Comparison of ENCODE assay signal across 16 cellular contexts in the genomic region with DNA sequence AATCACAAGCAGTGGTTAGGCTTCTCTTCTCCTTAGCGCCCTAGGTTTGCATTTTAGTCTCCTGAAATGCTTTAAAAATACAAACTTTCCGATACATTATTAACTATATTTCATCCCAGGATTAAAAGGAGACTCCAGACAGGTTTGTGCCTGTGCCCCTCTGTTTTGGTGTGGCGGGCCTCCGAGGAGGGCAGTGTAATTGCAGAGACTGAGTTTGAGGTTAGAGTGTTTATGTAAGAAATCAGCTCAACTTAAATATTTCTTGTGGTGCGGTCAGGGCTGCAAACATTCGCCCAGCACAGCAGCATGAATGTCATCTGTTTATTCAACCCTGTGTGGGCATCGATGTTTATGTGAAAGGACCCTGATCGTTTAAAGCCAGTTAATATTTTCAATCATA.
"Had no signal": no experiment of that assay in that cellular context is flagged by ENCODE, and none has a peak within 500 bp of the region (broad histone marks: within the 10 kb centered on the region; RNA-seq: fewer than 3 reads in every experiment).

No MANE protein-coding gene starts in this region.

- DNase-seq: activated CD4-positive, alpha-beta memory T cell treated with anti-CD3 and anti-CD28 coated beads for 36 hours; activated CD4-positive, alpha-beta T cell treated with anti-CD3 and anti-CD28 coated beads for 36 hours; activated CD8-positive, alpha-beta memory T cell treated with anti-CD3 and anti-CD28 coated beads, Interleukin-2, amount 10 ng/mL, durations not matched to agents 7 days and 5 days; activated effector memory CD4-positive, alpha-beta T cell treated with Interleukin-2 at 50 U/mL for 16 hours; activated naive CD4-positive, alpha-beta T cell treated with anti-CD3 and anti-CD28 coated beads, Interleukin-2, amount 50 U/mL, for 16 hours; activated T-cell treated with anti-CD3 and anti-CD28 coated beads, Interleukin-2, amount 50 U/mL, for 24 hours; adrenal gland; left ventricle myocardium inferior; posterior cingulate gyrus; retina; stimulated activated CD4-positive, alpha-beta T cell treated with anti-CD3 and anti-CD28 coated beads, Interleukin-2, amount 100 ng/mL, for 48 hours had no signal

- H3K4me3 ChIP-seq: adrenal gland, left ventricle myocardium inferior had no signal

- H3K27ac ChIP-seq: adrenal gland, epithelial cell of prostate, left ventricle myocardium inferior had no signal

- H3K36me3 ChIP-seq: adrenal gland, left ventricle myocardium inferior had no signal

- H3K27me3 ChIP-seq: adrenal gland had no signal

- H3K27me3 Mint-ChIP-seq: brain had no signal

- H3K36me3 Mint-ChIP-seq: activated CD4-positive, alpha-beta memory T cell treated with anti-CD3 and anti-CD28 coated beads for 36 hours; activated CD8-positive, alpha-beta memory T cell treated with anti-CD3 and anti-CD28 coated beads, Interleukin-2, amount 10 ng/mL, durations not matched to agents 7 days and 5 days; brain; memory B cell; stimulated activated memory B cell treated with anti-CD40 and anti-IgM and Interleukin-4, amounts not matched to agents 10 μg/mL and 1 μg/mL and 100 μg/mL, for 72 hours had no signal

- ATAC-seq: activated CD4-positive, alpha-beta T cell treated with anti-CD3 and anti-CD28 coated beads for 36 hours; activated CD8-positive, alpha-beta memory T cell treated with anti-CD3 and anti-CD28 coated beads, Interleukin-2, amount 10 ng/mL, durations not matched to agents 7 days and 5 days; stimulated activated memory B cell treated with anti-CD40 and anti-IgM and Interleukin-4, amounts not matched to agents 10 μg/mL and 1 μg/mL and 100 μg/mL, for 72 hours had no signal

- H3K4me1 Mint-ChIP-seq: activated CD4-positive, alpha-beta T cell treated with anti-CD3 and anti-CD28 coated beads for 36 hours; activated CD8-positive, alpha-beta memory T cell treated with anti-CD3 and anti-CD28 coated beads, Interleukin-2, amount 10 ng/mL, durations not matched to agents 7 days and 5 days; memory B cell; stimulated activated memory B cell treated with anti-CD40 and anti-IgM and Interleukin-4, amounts not matched to agents 10 μg/mL and 1 μg/mL and 100 μg/mL, for 72 hours had no signal

- H3K4me1 ChIP-seq: adrenal gland, left ventricle myocardium inferior had no signal

- H3K27ac Mint-ChIP-seq: activated CD4-positive, alpha-beta memory T cell treated with anti-CD3 and anti-CD28 coated beads for 36 hours; activated CD4-positive, alpha-beta T cell treated with anti-CD3 and anti-CD28 coated beads for 36 hours; activated CD8-positive, alpha-beta memory T cell treated with anti-CD3 and anti-CD28 coated beads, Interleukin-2, amount 10 ng/mL, durations not matched to agents 7 days and 5 days; activated T-cell treated with anti-CD3 and anti-CD28 coated beads, Interleukin-2, amount 50 U/mL, for 24 hours; brain; memory B cell; stimulated activated memory B cell treated with anti-CD40 and anti-IgM and Interleukin-4, amounts not matched to agents 10 μg/mL and 1 μg/mL and 100 μg/mL, for 72 hours; T-helper 1 cell treated with Interleukin-12 subunit alpha and Interleukin-12 subunit beta and Interleukin-4 antibody, amounts not matched to agents 30 μg/mL and 1 μg/mL, for 36 hours had no signal

- H3K9me3 ChIP-seq: adrenal gland, left ventricle myocardium inferior had no signal

- H3K4me3 Mint-ChIP-seq: activated CD4-positive, alpha-beta memory T cell treated with anti-CD3 and anti-CD28 coated beads for 36 hours; activated CD4-positive, alpha-beta T cell treated with anti-CD3 and anti-CD28 coated beads for 36 hours; activated CD8-positive, alpha-beta memory T cell treated with anti-CD3 and anti-CD28 coated beads, Interleukin-2, amount 10 ng/mL, durations not matched to agents 7 days and 5 days; activated T-cell treated with anti-CD3 and anti-CD28 coated beads, Interleukin-2, amount 50 U/mL, for 24 hours; brain; memory B cell; stimulated activated memory B cell treated with anti-CD40 and anti-IgM and Interleukin-4, amounts not matched to agents 10 μg/mL and 1 μg/mL and 100 μg/mL, for 72 hours; T-helper 1 cell treated with Interleukin-12 subunit alpha and Interleukin-12 subunit beta and Interleukin-4 antibody, amounts not matched to agents 30 μg/mL and 1 μg/mL, for 36 hours had no signal

- H3K9me3 Mint-ChIP-seq: activated CD4-positive, alpha-beta memory T cell treated with anti-CD3 and anti-CD28 coated beads for 36 hours; activated T-cell treated with anti-CD3 and anti-CD28 coated beads, Interleukin-2, amount 50 U/mL, for 24 hours; brain; stimulated activated memory B cell treated with anti-CD40 and anti-IgM and Interleukin-4, amounts not matched to agents 10 μg/mL and 1 μg/mL and 100 μg/mL, for 72 hours; T-helper 1 cell treated with Interleukin-12 subunit alpha and Interleukin-12 subunit beta and Interleukin-4 antibody, amounts not matched to agents 30 μg/mL and 1 μg/mL, for 36 hours had no signal
